1 cellular context compared by ENCODE assay signal in genomic region chr2:168152902-168153301, GRCh38.
TF ChIP-seq lines count a peak whose summit lies in the region.

No MANE protein-coding gene starts in this region.

TF ChIP-seq in HepG2, 621 proteins besides CTCF, POLR2A, EP300 and RAD21 (continued from another document):
- TF ChIP-seq CEBPZ (IDR thresholded peaks at IDR 0.05; ENCODE audit: low read length) (no peak), CEBPB (IDR thresholded peaks at IDR 0.05; ENCODE audit: borderline replicate concordance, low read depth, low read length) (peak; percentile 57; the same call in 1 of the 2 replicates), SOX5 (CRISPR knock-in tag; IDR thresholded peaks at IDR 0.05; ENCODE audit: borderline replicate concordance) (peak; percentile 78; the same call in 1 of the 2 replicates), ZNF30 (CRISPR knock-in tag; IDR thresholded peaks at IDR 0.05) (no peak), KAT8 (CRISPR knock-in tag; IDR thresholded peaks at IDR 0.05) (0 out of 2 replicates have a peak, but pooled peaks have one; percentile 16), ISL2 (CRISPR knock-in tag; IDR thresholded peaks at IDR 0.05) (peak; percentile 71), SOX13 (IDR thresholded peaks at IDR 0.05) (no peak), SOX13 (CRISPR knock-in tag; conservative IDR thresholded peaks at IDR 0.05 in 1 of 2, IDR thresholded peaks at IDR 0.05 in 1 of 2) (peak in 1 of 2 experiments; percentile 92; a peak in 2 of 4 replicates), ARID5B (CRISPR knock-in tag; IDR thresholded peaks at IDR 0.05) (peak; percentile 41; the same call in 1 of the 2 replicates), BCLAF1 (IDR thresholded peaks at IDR 0.05) (no peak), NR2F6 (IDR thresholded peaks at IDR 0.05) (no peak), NR2F6 (CRISPR knock-in tag; IDR thresholded peaks at IDR 0.05) (no peak), PHF8 (CRISPR knock-in tag; IDR thresholded peaks at IDR 0.05) (no peak), NCOA2 (CRISPR knock-in tag; IDR thresholded peaks at IDR 0.05) (peak; percentile 70), ATF3 (CRISPR knock-in tag; IDR thresholded peaks at IDR 0.05) (no peak), NFIC (IDR thresholded peaks at IDR 0.05; ENCODE audit: low read length) (peak; percentile 50; the same call in 1 of the 2 replicates), ZNF839 (CRISPR knock-in tag; IDR thresholded peaks at IDR 0.05; ENCODE audit: borderline replicate concordance) (no peak)
